Comparison of ENCODE assay signal across 8 cellular contexts in the genomic region with DNA sequence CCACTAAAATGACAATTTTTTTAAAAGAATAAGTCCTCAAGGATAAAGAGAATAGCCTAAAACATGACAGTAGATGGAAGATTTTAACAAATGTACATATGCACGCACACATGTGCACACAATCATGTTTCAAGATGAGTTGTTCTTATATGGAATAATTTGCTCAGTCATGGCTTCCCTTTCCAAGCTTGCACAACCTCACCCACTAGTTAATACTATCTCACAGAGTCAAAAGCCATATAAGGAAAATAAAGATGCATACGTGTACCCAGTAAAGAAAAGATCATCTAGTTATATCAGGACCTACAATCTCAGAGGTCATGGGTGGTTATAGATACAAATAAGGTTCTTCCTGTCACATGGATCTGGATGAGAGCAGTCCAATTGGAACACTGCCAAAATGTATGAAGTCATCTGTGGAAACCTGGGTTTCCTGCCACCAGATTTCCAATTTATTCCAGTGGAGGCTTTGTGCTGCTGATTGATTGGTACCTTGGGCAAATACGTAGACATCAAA. TPM values are rescaled to one million over a fixed set of nuclear protein-coding genes. Genes with fewer than 3 reads are reported as not detected.
A peak's percentile ranks its signal among the peaks of the same experiment; 100 is the strongest.
DNase-seq lines count a peak whose midpoint lies in the region; ATAC-seq, FAIRE-seq and TF ChIP-seq lines count a peak whose summit lies in the region.

No MANE protein-coding gene starts in this region.

- FAIRE-seq in D721Med (lab: Jason Lieb, UNC) = peak; percentile 85

- H3K27ac Mint-ChIP-seq in glutamatergic neuron (ENCODE audit: unreplicated experiment) = peak overlapping the region; percentile 49

- H3K27me3 Mint-ChIP-seq in glutamatergic neuron (ENCODE audit: unreplicated experiment) = peaks cover 3% of the 10 kb centered on the region

- no peak overlapping the region for H3K4me3 Mint-ChIP-seq in glutamatergic neuron (ENCODE audit: unreplicated experiment)

- H3K9me3 Mint-ChIP-seq in glutamatergic neuron (ENCODE audit: unreplicated experiment) = no peaks in the 10 kb centered on the region

- no peaks in the 10 kb centered on the region for H3K36me3 Mint-ChIP-seq in glutamatergic neuron (ENCODE audit: unreplicated experiment)

- DNase-seq in D721Med (ENCODE audit: insufficient read length, low spot score) = no peak
- DNase-seq in NCI-H1105 (lab: John Stamatoyannopoulos, UW) = peak; percentile 82
- DNase-seq in SHP77 treated with DMSO at 0.1 percent for 48 hours (lab: John Stamatoyannopoulos, UW) = peak; percentile 52
- DNase-seq in glutamatergic neuron = no peak
- no peak for DNase-seq in stimulated activated CD4-positive, alpha-beta T cell treated with anti-CD3 and anti-CD28 coated beads, Interleukin-4, amount 100 ng/mL, for 1 hour
- DNase-seq in globus pallidus (ENCODE audit: low spot score) = no peak

- no peak for TF ChIP-seq CTCF in D721Med (IDR thresholded peaks at IDR 0.05; ENCODE audit: insufficient read depth, missing control alignments)
- no peak for TF ChIP-seq CTCF in glutamatergic neuron (IDR thresholded peaks at IDR 0.05; ENCODE audit: partially characterized antibody, unreplicated experiment)

- ATAC-seq in GM19324 (IDR thresholded peaks at IDR 0.05; ENCODE audit: low FRiP score, unreplicated experiment) (no peak), GM21619 (IDR thresholded peaks at IDR 0.05; ENCODE audit: unreplicated experiment) (no peak)

- peaks cover 19% of the 10 kb centered on the region for H3K4me1 Mint-ChIP-seq in glutamatergic neuron (ENCODE audit: low read depth, unreplicated experiment)

RNA-seq across cellular contexts. Expression of a gene that starts 56.1 kb away (rescaled TPM):
- total RNA-seq in glutamatergic neuron (ENCODE audit: unreplicated experiment) = 51.2 TPM

Comparison
In these comparisons a context has a peak if more than half of its experiments do, and no peak if none do; other contexts are left out.
1. DNase-seq: peak in NCI-H1105 (single experiment) and SHP77 treated with DMSO at 0.1 percent for 48 hours (single experiment); none in D721Med (single experiment), glutamatergic neuron (single experiment), stimulated activated CD4-positive, alpha-beta T cell treated with anti-CD3 and anti-CD28 coated beads, Interleukin-4, amount 100 ng/mL, for 1 hour (single experiment) and globus pallidus (single experiment).